ENCODE assay signal across 21 cellular contexts in the genomic region with DNA sequence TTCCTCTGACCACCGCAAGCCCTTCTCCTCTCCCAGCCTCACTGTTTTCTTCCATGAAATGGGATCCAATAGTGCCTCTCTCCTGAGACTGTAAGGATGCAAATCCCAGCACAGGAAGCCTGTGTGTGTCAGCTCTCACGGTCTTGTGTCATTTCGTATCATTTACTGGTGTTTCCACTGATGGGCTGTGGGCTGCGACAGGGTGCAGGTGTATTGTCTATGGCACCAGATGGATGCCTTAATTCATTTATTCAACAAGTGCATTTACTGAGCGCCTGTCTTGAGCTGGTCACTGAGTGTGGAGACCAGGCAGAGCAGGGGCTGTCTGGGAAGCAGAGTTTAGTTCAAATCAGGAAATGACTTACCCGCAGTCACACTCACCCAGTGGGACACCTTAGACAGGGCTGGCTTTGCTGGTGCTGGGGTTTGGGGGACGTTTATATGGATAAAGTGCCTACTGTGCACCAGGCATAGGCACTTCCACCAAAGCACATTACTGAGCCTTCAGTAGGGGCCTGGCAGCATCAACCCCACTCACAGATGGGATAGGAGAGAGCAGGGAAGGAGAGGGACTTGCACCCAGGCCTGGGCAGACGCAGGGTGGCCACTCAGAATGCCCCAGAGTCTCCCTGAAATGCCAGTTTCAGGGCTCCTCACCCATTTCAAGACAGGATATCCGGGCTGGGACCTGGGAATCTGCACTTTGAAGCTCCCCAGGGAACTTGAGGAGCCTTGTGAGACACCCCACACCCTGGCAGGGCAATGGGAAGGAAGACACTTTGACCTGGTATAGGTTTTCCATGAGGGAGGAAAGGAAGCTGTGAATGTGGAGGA.
"Had no signal": no experiment of that assay in that cellular context is flagged by ENCODE, and none has a peak within 500 bp of the region (broad histone marks: within the 10 kb centered on the region; RNA-seq: fewer than 3 reads in every experiment).

No MANE protein-coding gene starts in this region.

- H3K9me3 ChIP-seq: breast epithelium, left lung, SK-N-SH, spleen, thyroid gland had no signal

- H3K27ac ChIP-seq: breast epithelium, foreskin keratinocyte, left lung, spleen, thyroid gland, WERI-Rb-1 had no signal

- DNase-seq: activated CD4-positive, alpha-beta T cell treated with anti-CD3 and anti-CD28 coated beads, Interleukin-2, amount 10 ng/mL, durations not matched to agents 7 days and 5 days; activated CD4-positive, CD25-positive, alpha-beta regulatory T cell treated with anti-CD3 and anti-CD28 coated beads, Interleukin-2, amount 50 U/mL, for 72 hours; activated CD8-positive, alpha-beta memory T cell treated with anti-CD3 and anti-CD28 coated beads, Interleukin-2, amount 50 U/mL, for 48 hours; activated naive CD4-positive, alpha-beta T cell treated with Interleukin-2 at 50 U/mL for 16 hours; activated naive CD8-positive, alpha-beta T cell treated with anti-CD3 and anti-CD28 coated beads for 36 hours; activated T-cell treated with anti-CD3 and anti-CD28 coated beads, Interleukin-2, amount 50 U/mL, for 4 hours; cerebellar nuclear complex; cortex of kidney; foreskin keratinocyte; left lung; occipital lobe; spleen; stimulated activated CD4-positive, alpha-beta T cell treated with anti-CD3 and anti-CD28 coated beads, Interleukin-4, amount 100 ng/mL, for 1 hour; stimulated activated naive CD8-positive, alpha-beta T cell treated with anti-CD3 and anti-CD28 coated beads, Interleukin-15, Interleukin-2, amounts not matched to agents 100 U/mL and 50 U/mL, for 24 hours; thyroid gland; WERI-Rb-1 had no signal

- ATAC-seq: left lung; stimulated activated naive CD8-positive, alpha-beta T cell treated with anti-CD3 and anti-CD28 coated beads, Interleukin-15, Interleukin-2, amounts not matched to agents 100 U/mL and 50 U/mL, for 24 hours had no signal

- H3K36me3 Mint-ChIP-seq: activated naive CD8-positive, alpha-beta T cell treated with anti-CD3 and anti-CD28 coated beads for 36 hours had no signal

- H3K27me3 Mint-ChIP-seq: activated CD4-positive, alpha-beta T cell treated with anti-CD3 and anti-CD28 coated beads, Interleukin-2, amount 10 ng/mL, durations not matched to agents 7 days and 5 days had no signal

- H3K4me1 Mint-ChIP-seq: activated CD4-positive, alpha-beta T cell treated with anti-CD3 and anti-CD28 coated beads, Interleukin-2, amount 10 ng/mL, durations not matched to agents 7 days and 5 days; activated naive CD8-positive, alpha-beta T cell treated with anti-CD3 and anti-CD28 coated beads for 36 hours had no signal

- H3K27ac Mint-ChIP-seq: activated CD4-positive, alpha-beta T cell treated with anti-CD3 and anti-CD28 coated beads, Interleukin-2, amount 10 ng/mL, durations not matched to agents 7 days and 5 days; activated naive CD8-positive, alpha-beta T cell treated with anti-CD3 and anti-CD28 coated beads for 36 hours; activated T-helper 2 cell treated with anti-CD3 and anti-CD28 coated beads, Interferon-gamma antibody, Interleukin-2, Interleukin-4, amounts not matched to agents 10 μg/mL and 5 μg/mL and 100 μg/mL, durations not matched to agents 14 hours and 24 hours and 36 hours; nephron; progenitor cell of endocrine pancreas had no signal

- H3K9me3 Mint-ChIP-seq: activated CD4-positive, alpha-beta T cell treated with anti-CD3 and anti-CD28 coated beads, Interleukin-2, amount 10 ng/mL, durations not matched to agents 7 days and 5 days; activated naive CD8-positive, alpha-beta T cell treated with anti-CD3 and anti-CD28 coated beads for 36 hours; activated T-cell treated with anti-CD3 and anti-CD28 coated beads, Interleukin-2, amount 50 U/mL, for 4 hours; activated T-helper 2 cell treated with anti-CD3 and anti-CD28 coated beads, Interferon-gamma antibody, Interleukin-2, Interleukin-4, amounts not matched to agents 10 μg/mL and 5 μg/mL and 100 μg/mL, durations not matched to agents 14 hours and 24 hours and 36 hours; nephron had no signal

- H3K27me3 ChIP-seq: foreskin keratinocyte, thyroid gland had no signal

- H3K9ac ChIP-seq: SK-N-SH had no signal

- H3K36me3 ChIP-seq: breast epithelium, left lung, spleen, thyroid gland, WERI-Rb-1 had no signal

- H3K4me2 ChIP-seq: SK-N-SH had no signal

- H3K4me3 ChIP-seq: breast epithelium, left lung, spleen, thyroid gland had no signal

- H3K4me1 ChIP-seq: breast epithelium, foreskin keratinocyte, left lung, spleen, thyroid gland had no signal

- H3K4me3 Mint-ChIP-seq: activated CD4-positive, alpha-beta T cell treated with anti-CD3 and anti-CD28 coated beads, Interleukin-2, amount 10 ng/mL, durations not matched to agents 7 days and 5 days; activated naive CD8-positive, alpha-beta T cell treated with anti-CD3 and anti-CD28 coated beads for 36 hours; activated T-cell treated with anti-CD3 and anti-CD28 coated beads, Interleukin-2, amount 50 U/mL, for 4 hours had no signal
